ENCODE assay signal across 8 cellular contexts in genomic region chr12:110744176-110744575, GRCh38. TPM values are rescaled to one million over a fixed set of nuclear protein-coding genes. Genes with fewer than 3 reads are reported as not detected.
A peak's percentile ranks its signal among the peaks of the same experiment; 100 is the strongest.
DNase-seq lines count a peak whose midpoint lies in the region; ATAC-seq lines count a peak whose summit lies in the region.

No MANE protein-coding gene starts in this region.

- H3K27ac ChIP-seq in cingulate gyrus (ENCODE audit: low read depth, low read length), result peak overlapping the region; percentile 83

- DNase-seq in ACHN (peak; percentile 62), LHCN-M2 (ENCODE audit: low read depth) (peak; percentile 84), mucosa of gallbladder (ENCODE audit: low spot score) (peak; percentile 14), SIG-M5 treated with dmso at 0.1 percent for 504 hours (lab: John Stamatoyannopoulos, UW; ENCODE audit: unreplicated experiment) (no peak), HuH-7 (ENCODE audit: low spot score) (no peak)
- DNase-seq in activated CD4-positive, alpha-beta T cell treated with anti-CD3 and anti-CD28 coated beads, Interleukin-2, amount 50 U/mL, for 48 hours, result no peak

- in situ Hi-C loops in ACHN (cut with HindIII; ENCODE audit: low pct_ligation_motif_present, low pct_unique_long_range_greater_than_20kb, low sequenced_read_pairs), result no loop called here

- ATAC-seq in GM18868 (IDR thresholded peaks at IDR 0.05; ENCODE audit: unreplicated experiment), result no peak

RNA-seq across cellular contexts. Expression of gene PPP1CC, which starts 1.5 kb away (rescaled TPM):
- total RNA-seq in LHCN-M2 (2014; rRNA removed) (147 and 158 TPM in 2 replicates), mucosa of gallbladder (101 TPM)
- 69.3 TPM for polyA plus RNA-seq in LHCN-M2 (2012)

RNA-seq across cellular contexts. Expression of gene HVCN1, which starts 55.3 kb away (rescaled TPM):
- total RNA-seq in LHCN-M2 (2014; rRNA removed) (4.3 and 4.9 TPM in 2 replicates), mucosa of gallbladder (7.1 TPM)
- polyA plus RNA-seq in LHCN-M2 (2012), result 4.5 TPM

Comparison
In these comparisons a context has a peak if more than half of its experiments do, and no peak if none do; other contexts are left out.
1. DNase-seq: peak in ACHN (single experiment), LHCN-M2 (single experiment) and mucosa of gallbladder (single experiment); none in SIG-M5 treated with dmso at 0.1 percent for 504 hours (single experiment), HuH-7 (single experiment) and activated CD4-positive, alpha-beta T cell treated with anti-CD3 and anti-CD28 coated beads, Interleukin-2, amount 50 U/mL, for 48 hours (0 of 2).